In genomic region chr6:127346512-127346911, GRCh38 we compare ENCODE assay signal across 19 cellular contexts.
"Had no signal": no experiment of that assay in that cellular context is flagged by ENCODE, and none has a peak within 500 bp of the region (broad histone marks: within the 10 kb centered on the region; RNA-seq: fewer than 3 reads in every experiment).

No MANE protein-coding gene starts in this region.

- H3K36me3 ChIP-seq: brain microvascular endothelial cell, colonic mucosa, esophagus muscularis mucosa, heart right ventricle, left ventricle myocardium inferior, sigmoid colon, tibial artery, uterus had no signal

- H3K27ac ChIP-seq: brain microvascular endothelial cell, colonic mucosa, esophagus muscularis mucosa, left ventricle myocardium inferior, sigmoid colon, tibial artery, uterus had no signal

- H3K9me3 ChIP-seq: colonic mucosa had no signal

- H3K4me1 ChIP-seq: colonic mucosa, uterus had no signal

- DNase-seq: activated CD4-positive, alpha-beta T cell treated with anti-CD3 and anti-CD28 coated beads, Interleukin-2, amount 10 ng/mL, durations not matched to agents 7 days and 5 days; activated CD8-positive, alpha-beta memory T cell treated with anti-CD3 and anti-CD28 coated beads, Interleukin-2, amount 50 U/mL, for 4 hours; activated CD8-positive, alpha-beta T cell treated with anti-CD3 and anti-CD28 coated beads, Interleukin-2, amount 10 ng/mL, durations not matched to agents 7 days and 5 days; activated effector memory CD4-positive, alpha-beta T cell treated with Interleukin-2 at 50 U/mL for 16 hours; activated naive CD4-positive, alpha-beta T cell treated with anti-CD3 and anti-CD28 coated beads, Interleukin-2, amount 10 ng/mL, durations not matched to agents 7 days and 5 days; activated naive CD8-positive, alpha-beta T cell treated with anti-CD3 and anti-CD28 coated beads, Interleukin-2, amount 50 U/mL, for 24 hours; activated T-cell treated with anti-CD3 and anti-CD28 coated beads, Interleukin-2, amount 50 U/mL, for 4 hours; aorta; brain microvascular endothelial cell; colonic mucosa; heart right ventricle; left ventricle myocardium inferior; naive thymus-derived CD8-positive, alpha-beta T cell; nucleus accumbens; sigmoid colon; stimulated activated naive CD4-positive, alpha-beta T cell; tibial artery; uterus had no signal

- ATAC-seq: activated CD8-positive, alpha-beta T cell treated with anti-CD3 and anti-CD28 coated beads, Interleukin-2, amount 10 ng/mL, durations not matched to agents 7 days and 5 days; activated naive CD8-positive, alpha-beta T cell treated with anti-CD3 and anti-CD28 coated beads, Interleukin-2, amount 50 U/mL, for 24 hours; activated T-cell treated with anti-CD3 and anti-CD28 coated beads, Interleukin-2, amount 50 U/mL, for 4 hours; heart right ventricle; naive thymus-derived CD8-positive, alpha-beta T cell had no signal

- H3K27me3 ChIP-seq: brain microvascular endothelial cell, colonic mucosa, esophagus muscularis mucosa, heart right ventricle, sigmoid colon, tibial artery, uterus had no signal

- H3K4me3 ChIP-seq: colonic mucosa, esophagus muscularis mucosa, heart right ventricle, left ventricle myocardium inferior, sigmoid colon, tibial artery, uterus had no signal
